1 cellular context compared by ENCODE assay signal in the genomic region with DNA sequence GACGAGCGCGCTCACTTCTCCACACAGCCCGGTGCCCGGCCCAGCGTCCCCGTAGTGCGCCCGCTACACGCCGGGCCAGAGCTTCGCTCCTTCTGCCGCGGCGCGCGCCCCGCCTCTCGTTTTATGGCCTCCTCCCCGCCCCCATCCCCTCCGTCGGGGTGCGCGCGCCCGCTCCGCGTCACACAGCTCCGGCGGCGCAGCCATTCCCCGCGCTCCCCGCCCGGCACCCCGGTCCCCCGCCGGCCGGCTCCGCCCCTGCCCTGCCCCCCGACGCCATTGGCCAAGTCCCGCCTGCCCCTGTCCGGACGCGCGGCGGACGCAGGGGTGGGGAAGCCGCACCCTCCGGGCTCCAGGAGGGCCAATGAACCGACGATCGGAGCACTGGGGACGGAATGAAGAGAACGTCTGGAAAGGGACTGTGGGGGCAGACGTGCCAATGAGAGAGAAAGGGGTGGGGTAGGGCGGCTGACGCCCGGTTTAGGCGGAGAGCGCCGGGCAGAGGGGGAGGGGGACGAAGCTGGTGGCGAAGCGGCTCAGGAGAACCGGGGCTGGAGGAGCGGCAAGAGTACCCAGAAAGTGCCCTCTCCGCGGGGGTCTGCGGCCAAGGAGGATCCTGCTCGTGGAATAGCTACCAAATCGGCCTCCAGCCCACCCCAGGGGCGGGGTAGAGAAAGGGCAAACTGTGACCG.
TF ChIP-seq lines count a peak whose summit lies in the region.

TOB1 (minus strand) TSS at position 94 of the 689 bp plus-strand sequence. CDS start 2,337 bp downstream, outside the sequence.

TF ChIP-seq in HepG2, 621 proteins besides CTCF, POLR2A, EP300 and RAD21 (continued from another document and continues in another):
- TF ChIP-seq HNF1A (IDR thresholded peaks at IDR 0.05; ENCODE audit: low read depth): no peak
- peak; percentile 66 for TF ChIP-seq HNF1A (CRISPR knock-in tag; IDR thresholded peaks at IDR 0.05; ENCODE audit: borderline replicate concordance)
- peak; percentile 99 for TF ChIP-seq POGK (CRISPR knock-in tag; conservative IDR thresholded peaks at IDR 0.05)
- TF ChIP-seq CBFB (CRISPR knock-in tag; IDR thresholded peaks at IDR 0.05): peak; percentile 88; the same call in 1 of the 2 replicates
- TF ChIP-seq KAT8 (CRISPR knock-in tag; IDR thresholded peaks at IDR 0.05): no peak; the same call in none of the 2 replicates
- peak; percentile 97 for TF ChIP-seq TSC22D2 (CRISPR knock-in tag; IDR thresholded peaks at IDR 0.05; ENCODE audit: borderline replicate concordance)
- TF ChIP-seq NR2F2 (IDR thresholded peaks at IDR 0.05; ENCODE audit: borderline replicate concordance, low read depth): peak; percentile 71; the same call in 1 of the 2 replicates
- TF ChIP-seq ZNF143 (CRISPR knock-in tag; IDR thresholded peaks at IDR 0.05): peak; percentile 50; the same call in 1 of the 2 replicates
- TF ChIP-seq ZNF432 (CRISPR knock-in tag; IDR thresholded peaks at IDR 0.05; ENCODE audit: borderline replicate concordance): 0 out of 2 replicates have a peak, but pooled peaks have one; percentile 10
- peak; percentile 95 for TF ChIP-seq SAFB2 (CRISPR knock-in tag; IDR thresholded peaks at IDR 0.05; ENCODE audit: borderline replicate concordance, low read depth)
- TF ChIP-seq ZNF160 (CRISPR knock-in tag; IDR thresholded peaks at IDR 0.05): 0 out of 2 replicates have a peak, but pooled peaks have one; percentile 46
- peak; percentile 97 for TF ChIP-seq HOXA5 (CRISPR knock-in tag; IDR thresholded peaks at IDR 0.05)
- TF ChIP-seq ZNF850 (CRISPR knock-in tag; conservative IDR thresholded peaks at IDR 0.05): no peak
- no peak for TF ChIP-seq ATM (IDR thresholded peaks at IDR 0.05; ENCODE audit: borderline replicate concordance)
- TF ChIP-seq REXO4 (CRISPR knock-in tag; IDR thresholded peaks at IDR 0.05; ENCODE audit: borderline replicate concordance): no peak
- peak; percentile 85 for TF ChIP-seq ZNF547 (CRISPR knock-in tag; IDR thresholded peaks at IDR 0.05)
- no peak; the same call in 1 of the 2 replicates for TF ChIP-seq ZBTB37 (CRISPR knock-in tag; IDR thresholded peaks at IDR 0.05)
- TF ChIP-seq HNF1B (CRISPR knock-in tag; IDR thresholded peaks at IDR 0.05): peak; percentile 77; the same call in 1 of the 2 replicates
- TF ChIP-seq ZNF276 (CRISPR knock-in tag; IDR thresholded peaks at IDR 0.05; ENCODE audit: low read depth): peak; percentile 87; the same call in 1 of the 2 replicates
- TF ChIP-seq, protein P1, sequence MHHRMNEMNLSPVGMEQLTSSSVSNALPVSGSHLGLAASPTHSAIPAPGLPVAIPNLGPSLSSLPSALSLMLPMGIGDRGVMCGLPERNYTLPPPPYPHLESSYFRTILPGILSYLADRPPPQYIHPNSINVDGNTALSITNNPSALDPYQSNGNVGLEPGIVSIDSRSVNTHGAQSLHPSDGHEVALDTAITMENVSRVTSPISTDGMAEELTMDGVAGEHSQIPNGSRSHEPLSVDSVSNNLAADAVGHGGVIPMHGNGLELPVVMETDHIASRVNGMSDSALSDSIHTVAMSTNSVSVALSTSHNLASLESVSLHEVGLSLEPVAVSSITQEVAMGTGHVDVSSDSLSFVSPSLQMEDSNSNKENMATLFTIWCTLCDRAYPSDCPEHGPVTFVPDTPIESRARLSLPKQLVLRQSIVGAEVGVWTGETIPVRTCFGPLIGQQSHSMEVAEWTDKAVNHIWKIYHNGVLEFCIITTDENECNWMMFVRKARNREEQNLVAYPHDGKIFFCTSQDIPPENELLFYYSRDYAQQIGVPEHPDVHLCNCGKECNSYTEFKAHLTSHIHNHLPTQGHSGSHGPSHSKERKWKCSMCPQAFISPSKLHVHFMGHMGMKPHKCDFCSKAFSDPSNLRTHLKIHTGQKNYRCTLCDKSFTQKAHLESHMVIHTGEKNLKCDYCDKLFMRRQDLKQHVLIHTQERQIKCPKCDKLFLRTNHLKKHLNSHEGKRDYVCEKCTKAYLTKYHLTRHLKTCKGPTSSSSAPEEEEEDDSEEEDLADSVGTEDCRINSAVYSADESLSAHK (CRISPR knock-in tag; IDR thresholded peaks at IDR 0.05; ENCODE audit: borderline replicate concordance): peak; percentile 84; the same call in 1 of the 2 replicates
- TF ChIP-seq, protein P2, sequence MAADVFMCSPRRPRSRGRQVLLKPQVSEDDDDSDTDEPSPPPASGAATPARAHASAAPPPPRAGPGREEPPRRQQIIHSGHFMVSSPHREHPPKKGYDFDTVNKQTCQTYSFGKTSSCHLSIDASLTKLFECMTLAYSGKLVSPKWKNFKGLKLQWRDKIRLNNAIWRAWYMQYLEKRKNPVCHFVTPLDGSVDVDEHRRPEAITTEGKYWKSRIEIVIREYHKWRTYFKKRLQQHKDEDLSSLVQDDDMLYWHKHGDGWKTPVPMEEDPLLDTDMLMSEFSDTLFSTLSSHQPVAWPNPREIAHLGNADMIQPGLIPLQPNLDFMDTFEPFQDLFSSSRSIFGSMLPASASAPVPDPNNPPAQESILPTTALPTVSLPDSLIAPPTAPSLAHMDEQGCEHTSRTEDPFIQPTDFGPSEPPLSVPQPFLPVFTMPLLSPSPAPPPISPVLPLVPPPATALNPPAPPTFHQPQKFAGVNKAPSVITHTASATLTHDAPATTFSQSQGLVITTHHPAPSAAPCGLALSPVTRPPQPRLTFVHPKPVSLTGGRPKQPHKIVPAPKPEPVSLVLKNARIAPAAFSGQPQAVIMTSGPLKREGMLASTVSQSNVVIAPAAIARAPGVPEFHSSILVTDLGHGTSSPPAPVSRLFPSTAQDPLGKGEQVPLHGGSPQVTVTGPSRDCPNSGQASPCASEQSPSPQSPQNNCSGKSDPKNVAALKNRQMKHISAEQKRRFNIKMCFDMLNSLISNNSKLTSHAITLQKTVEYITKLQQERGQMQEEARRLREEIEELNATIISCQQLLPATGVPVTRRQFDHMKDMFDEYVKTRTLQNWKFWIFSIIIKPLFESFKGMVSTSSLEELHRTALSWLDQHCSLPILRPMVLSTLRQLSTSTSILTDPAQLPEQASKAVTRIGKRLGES (CRISPR knock-in tag; IDR thresholded peaks at IDR 0.05; ENCODE audit: borderline replicate concordance): no peak
- peak; percentile 92; the same call in 1 of the 2 replicates for TF ChIP-seq ZSCAN25 (CRISPR knock-in tag; IDR thresholded peaks at IDR 0.05)
- TF ChIP-seq MLX (CRISPR knock-in tag; IDR thresholded peaks at IDR 0.05): peak; percentile 62
- TF ChIP-seq PHB2 (IDR thresholded peaks at IDR 0.05; ENCODE audit: partially characterized antibody): no peak
- no peak for TF ChIP-seq ZNF879 (CRISPR knock-in tag; IDR thresholded peaks at IDR 0.05)
- peak; percentile 67 for TF ChIP-seq NFYB (CRISPR knock-in tag; IDR thresholded peaks at IDR 0.05)
- no peak; the same call in none of the 2 replicates for TF ChIP-seq SATB2 (CRISPR knock-in tag; IDR thresholded peaks at IDR 0.05)
- TF ChIP-seq SRF (IDR thresholded peaks at IDR 0.05; ENCODE audit: low read depth, low read length): peak; percentile 37; the same call in 1 of the 2 replicates
- TF ChIP-seq ZNF772 (CRISPR knock-in tag; IDR thresholded peaks at IDR 0.05): peak; percentile 90; the same call in 1 of the 2 replicates
- peak; percentile 77 for TF ChIP-seq HNRNPK (IDR thresholded peaks at IDR 0.05; ENCODE audit: low read depth, low read length, poor library complexity, severe bottlenecking)
- TF ChIP-seq ZNF468 (CRISPR knock-in tag; IDR thresholded peaks at IDR 0.05): peak; percentile 25; the same call in 1 of the 2 replicates
- no peak for TF ChIP-seq ZNF24 (IDR thresholded peaks at IDR 0.05)
- TF ChIP-seq TFE3 (CRISPR knock-in tag; IDR thresholded peaks at IDR 0.05): peak; percentile 63
- no peak for TF ChIP-seq NFKB2 (CRISPR knock-in tag; IDR thresholded peaks at IDR 0.05; ENCODE audit: borderline replicate concordance)
- TF ChIP-seq YEATS2 (CRISPR knock-in tag; IDR thresholded peaks at IDR 0.05; ENCODE audit: borderline replicate concordance): peak; percentile 45; the same call in 1 of the 2 replicates
- no peak for TF ChIP-seq ZFP62 (CRISPR knock-in tag; IDR thresholded peaks at IDR 0.05)
- TF ChIP-seq ESRRA (CRISPR knock-in tag; IDR thresholded peaks at IDR 0.05; ENCODE audit: low read depth): peak; percentile 26
